In genomic region chr7:76272872-76273271, GRCh38 we compare ENCODE assay signal across 14 cellular contexts. TPM values are rescaled to one million over a fixed set of nuclear protein-coding genes. Genes with fewer than 3 reads are reported as not detected.
DNase-seq lines count a peak whose midpoint lies in the region; ATAC-seq and TF ChIP-seq lines count a peak whose summit lies in the region.
"Had no signal": no experiment of that assay in that cellular context is flagged by ENCODE, and none has a peak within 500 bp of the region (broad histone marks: within the 10 kb centered on the region; RNA-seq: fewer than 3 reads in every experiment).

No MANE protein-coding gene starts in this region.

- no peaks in the 10 kb centered on the region for H3K36me3 Mint-ChIP-seq in endothelial cell (ENCODE audit: low read depth, unreplicated experiment)
- H3K36me3 Mint-ChIP-seq: naive B cell had no signal

- in situ Hi-C loops in GM13977 (cut with MboI; ENCODE audit: low pct_unique_long_range_greater_than_20kb, low sequenced_read_pairs, unreplicated experiment) = no loop called here

- TF ChIP-seq CTCF in GM13977 (IDR thresholded peaks at IDR 0.05; ENCODE audit: extremely low read depth, insufficient read depth, missing control alignments) (no peak), endothelial cell (IDR thresholded peaks at IDR 0.05; ENCODE audit: unreplicated experiment) (no peak)

- peak; percentile 60 for DNase-seq in GM13977 (ENCODE audit: low spot score)
- peak; percentile 42 for DNase-seq in NCI-H1092 (lab: John Stamatoyannopoulos, UW)
- DNase-seq in endothelial cell (ENCODE audit: low spot score) = no peak
- no peak for DNase-seq in MG63
- no peak for DNase-seq in NCI-H2107 (lab: John Stamatoyannopoulos, UW)
- DNase-seq in NCI-H2171 treated with DMSO at 0.1 percent for 48 hours (lab: John Stamatoyannopoulos, UW) = no peak
- DNase-seq: activated T-cell treated with anti-CD3 and anti-CD28 coated beads, Interleukin-2, amount 50 U/mL, for 1 hour; esophagus squamous epithelium; HFFc6; naive B cell; T1000 had no signal

- no peaks in the 10 kb centered on the region for H3K9me3 Mint-ChIP-seq in endothelial cell (ENCODE audit: unreplicated experiment)
- H3K9me3 Mint-ChIP-seq: HFFc6, naive B cell had no signal

- H3K27me3 Mint-ChIP-seq in endothelial cell (ENCODE audit: unreplicated experiment) = peaks cover 9% of the 10 kb centered on the region

- H3K4me1 Mint-ChIP-seq in endothelial cell (ENCODE audit: unreplicated experiment) = peaks cover 19% of the 10 kb centered on the region

- peak overlapping the region; percentile 2 for H3K4me3 Mint-ChIP-seq in endothelial cell (ENCODE audit: unreplicated experiment)
- H3K4me3 Mint-ChIP-seq: HFFc6 had no signal

- no peaks in the 10 kb centered on the region for H3K36me3 ChIP-seq in MG63
- H3K36me3 ChIP-seq: cardiac muscle cell, esophagus squamous epithelium had no signal

- no peaks in the 10 kb centered on the region for H3K27me3 ChIP-seq in MG63

- peak; percentile 64 for ATAC-seq in GM21390 (IDR thresholded peaks at IDR 0.05; ENCODE audit: unreplicated experiment)

- no peaks in the 10 kb centered on the region for H3K9me3 ChIP-seq in MG63
- H3K9me3 ChIP-seq: esophagus squamous epithelium had no signal

- peak overlapping the region; percentile 85 for H3K27ac Mint-ChIP-seq in endothelial cell (ENCODE audit: unreplicated experiment)
- H3K27ac Mint-ChIP-seq: HFFc6, naive B cell had no signal

- H3K4me3 ChIP-seq in MG63 = no peak overlapping the region
- H3K4me3 ChIP-seq: cardiac muscle cell, esophagus squamous epithelium, skin epidermis had no signal

RNA-seq across cellular contexts. Expression of gene HSPB1, which starts 29.6 kb away (rescaled TPM):
- total RNA-seq in endothelial cell (ENCODE audit: unreplicated experiment) = 581 TPM
- 68.7 and 72.8 TPM in 2 replicates for total RNA-seq in MG63 (2014; rRNA removed; shearing (Covaris generic); ENCODE audit: low replicate concordance)

Comparison
In these comparisons a context has a peak if more than half of its experiments do, and no peak if none do; other contexts are left out.
1. DNase-seq: peak in GM13977 (single experiment) and NCI-H1092 (single experiment); none in endothelial cell (single experiment), MG63 (single experiment), NCI-H2107 (single experiment) and NCI-H2171 treated with DMSO at 0.1 percent for 48 hours (single experiment).